Comparison of ENCODE assay signal across 1 cellular context in the genomic region with DNA sequence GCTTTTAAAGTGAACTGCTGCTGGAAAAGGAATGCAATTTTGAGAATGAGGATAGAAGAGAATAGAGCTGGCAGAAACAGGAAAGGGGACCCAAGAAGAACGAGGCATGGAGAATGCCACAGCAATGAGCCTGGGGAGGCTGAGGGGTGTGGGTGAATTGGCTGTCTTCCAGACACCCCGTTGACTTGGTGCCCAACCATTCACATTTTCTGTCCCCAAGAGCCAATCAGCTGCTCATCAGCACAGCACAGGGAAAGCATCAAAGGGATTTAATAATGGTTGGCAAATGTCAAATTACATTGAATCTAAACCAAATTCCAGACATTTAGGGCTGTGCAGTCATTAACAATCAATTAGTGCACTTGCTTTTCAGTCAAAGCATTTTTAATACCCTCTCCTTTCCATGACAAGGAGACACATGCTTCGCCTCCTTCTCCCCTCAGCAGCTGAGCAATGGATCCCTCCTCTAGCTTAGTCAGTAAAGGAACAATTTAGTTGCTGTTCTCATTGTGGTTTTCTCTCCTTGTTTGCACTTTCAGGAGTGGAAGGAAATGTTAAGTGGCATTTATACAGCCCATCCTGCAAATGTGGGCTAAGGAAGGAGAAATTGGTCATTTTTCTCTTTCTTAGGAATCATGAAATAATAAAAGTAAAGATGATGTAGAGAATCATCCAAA.
TF ChIP-seq lines count a peak whose summit lies in the region.

No MANE protein-coding gene starts in this region.

TF ChIP-seq in HepG2, 621 proteins besides CTCF, POLR2A, EP300 and RAD21:
- no peak for TF ChIP-seq ZBTB21 (CRISPR knock-in tag; IDR thresholded peaks at IDR 0.05)
- no peak for TF ChIP-seq MZF1 (CRISPR knock-in tag; IDR thresholded peaks at IDR 0.05; ENCODE audit: borderline replicate concordance)
- TF ChIP-seq WIZ (CRISPR knock-in tag; IDR thresholded peaks at IDR 0.05): no peak
- no peak for TF ChIP-seq MED13 (CRISPR knock-in tag; IDR thresholded peaks at IDR 0.05)
- TF ChIP-seq PHB2 (IDR thresholded peaks at IDR 0.05; ENCODE audit: partially characterized antibody): no peak
- TF ChIP-seq ZNF513 (CRISPR knock-in tag; conservative IDR thresholded peaks at IDR 0.05): no peak
- TF ChIP-seq SIN3A (IDR thresholded peaks at IDR 0.05; ENCODE audit: borderline replicate concordance, low read depth, low read length): no peak
- no peak for TF ChIP-seq PHF8 (CRISPR knock-in tag; IDR thresholded peaks at IDR 0.05)
- TF ChIP-seq FOXO1 (CRISPR knock-in tag; IDR thresholded peaks at IDR 0.05): no peak
- TF ChIP-seq E2F1 (CRISPR knock-in tag; IDR thresholded peaks at IDR 0.05): no peak
